ENCODE assay signal across 8 cellular contexts in the genomic region with DNA sequence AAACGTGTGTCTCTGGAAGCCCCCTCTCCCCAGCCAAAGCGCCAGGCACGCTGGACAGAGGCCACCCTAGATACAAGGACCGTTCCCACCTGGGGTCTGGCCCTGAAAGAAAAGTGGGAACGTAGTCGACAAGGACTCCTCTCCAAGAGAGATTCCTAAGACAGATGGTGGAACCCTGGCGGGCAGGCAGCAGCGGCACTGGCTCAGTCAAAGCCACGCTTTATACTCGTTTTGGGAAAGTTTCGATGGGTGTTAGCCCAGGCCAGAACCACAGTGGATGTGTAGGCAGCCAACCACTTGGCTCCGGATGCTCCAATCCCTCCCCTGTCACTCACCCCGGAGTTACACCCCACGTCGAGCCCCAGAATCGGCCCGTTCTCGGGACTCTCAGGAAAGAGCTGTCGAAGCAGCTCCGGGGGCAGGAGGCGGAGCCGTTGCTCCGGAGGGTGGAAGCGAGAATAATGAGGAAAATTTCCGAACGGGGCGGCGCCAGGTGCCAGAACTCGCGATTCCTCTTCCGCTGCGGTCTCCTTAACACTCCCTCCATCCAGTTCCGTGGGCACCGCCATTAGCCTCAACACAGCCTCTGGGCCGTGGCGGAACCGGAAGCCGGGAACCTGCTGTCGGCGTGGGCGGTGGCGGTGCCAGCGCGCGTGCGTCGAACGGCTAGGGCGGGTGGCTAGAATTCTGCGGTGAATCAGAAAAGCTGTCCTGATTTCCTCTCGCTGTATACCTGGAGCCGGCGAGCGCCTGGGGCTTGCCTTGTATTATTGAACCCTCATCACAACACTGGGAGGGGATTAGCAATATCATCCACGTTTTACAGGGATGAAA. TPM values are rescaled to one million over a fixed set of nuclear protein-coding genes. Genes with fewer than 3 reads are reported as not detected.
A peak's percentile ranks its signal among the peaks of the same experiment; 100 is the strongest.
DNase-seq lines count a peak whose midpoint lies in the region; ATAC-seq and TF ChIP-seq lines count a peak whose summit lies in the region.

A gene with protein sequence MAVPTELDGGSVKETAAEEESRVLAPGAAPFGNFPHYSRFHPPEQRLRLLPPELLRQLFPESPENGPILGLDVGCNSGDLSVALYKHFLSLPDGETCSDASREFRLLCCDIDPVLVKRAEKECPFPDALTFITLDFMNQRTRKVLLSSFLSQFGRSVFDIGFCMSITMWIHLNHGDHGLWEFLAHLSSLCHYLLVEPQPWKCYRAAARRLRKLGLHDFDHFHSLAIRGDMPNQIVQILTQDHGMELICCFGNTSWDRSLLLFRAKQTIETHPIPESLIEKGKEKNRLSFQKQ (minus strand): TSS at position 588 of the 834 bp plus-strand sequence. CDS start 19 bp downstream, at position 569.

- no peaks in the 10 kb centered on the region for H3K9me3 ChIP-seq in Loucy (ENCODE audit: insufficient read depth, low read depth, low read length)
- no peaks in the 10 kb centered on the region for H3K9me3 ChIP-seq in RWPE2 (ENCODE audit: severe bottlenecking)
- no peaks in the 10 kb centered on the region for H3K9me3 ChIP-seq in neural progenitor cell (ENCODE audit: low read depth)
- H3K9me3 ChIP-seq in stomach smooth muscle (ENCODE audit: control insufficient read depth in 2 of 2, low read length in 2 of 2) = no peaks in the 10 kb centered on the region

- H3K9me3 Mint-ChIP-seq in neural progenitor cell = no peaks in the 10 kb centered on the region

- peak within 1 kb of the TSS; percentile 79 for H2AFZ ChIP-seq in Loucy (ENCODE audit: low read length)
- peak within 1 kb of the TSS; percentile 75 for H2AFZ ChIP-seq in neural progenitor cell (replicated peaks)

- H3K4me1 ChIP-seq in Loucy (ENCODE audit: insufficient read depth, low read length, poor library complexity, severe bottlenecking) (peaks cover 24% of the 10 kb centered on the region), RWPE2 (ENCODE audit: insufficient read depth, poor library complexity, severe bottlenecking) (peaks cover 6% of the 10 kb centered on the region), neural progenitor cell (peaks cover 10% of the 10 kb centered on the region), stomach smooth muscle (ENCODE audit: control insufficient read depth, insufficient read depth, low read length) (peaks cover 15% of the 10 kb centered on the region)

- H3K4me3 Mint-ChIP-seq in neural progenitor cell = peak within 1 kb of the TSS; percentile 97

- H3K79me2 ChIP-seq in Loucy (ENCODE audit: insufficient read depth, low read length) (peaks cover 11% of the 10 kb centered on the region; the same call in 1 of the 2 replicates), neural progenitor cell (ENCODE audit: low read depth) (peaks cover 12% of the 10 kb centered on the region)

- H3K36me3 ChIP-seq in H7 (replicated peaks; ENCODE audit: control insufficient read depth, insufficient read depth, low read length) = no peaks in the 10 kb centered on the region
- no peaks in the 10 kb centered on the region for H3K36me3 ChIP-seq in Loucy (ENCODE audit: insufficient read depth, low read length)
- H3K36me3 ChIP-seq in RWPE2 (ENCODE audit: low read depth) = no peaks in the 10 kb centered on the region
- no peaks in the 10 kb centered on the region for H3K36me3 ChIP-seq in neural progenitor cell
- H3K36me3 ChIP-seq in stomach smooth muscle (ENCODE audit: control insufficient read depth in 2 of 2, insufficient read depth in 2 of 2, low read length in 2 of 2) = peaks cover 0 to 2% of the 10 kb centered on the region in 2 donors

- H3K4me3 ChIP-seq in H7 (ENCODE audit: insufficient read depth, low read depth, low read length) (peak within 1 kb of the TSS; percentile 80), Loucy (ENCODE audit: low read length, poor library complexity, severe bottlenecking) (peak within 1 kb of the TSS; percentile 98), RWPE2 (ENCODE audit: severe bottlenecking) (peak within 1 kb of the TSS; percentile 43), neural progenitor cell (peak within 1 kb of the TSS; percentile 64), stomach smooth muscle (ENCODE audit: low read length in 2 of 2) (peak within 1 kb of the TSS; percentile 73 to 92)

- H3K27ac ChIP-seq in RWPE2 (ENCODE audit: poor library complexity, severe bottlenecking) (peak within 1 kb of the TSS; percentile 83), neural progenitor cell (peak within 1 kb of the TSS; percentile 6), stomach smooth muscle (ENCODE audit: low read length) (peak within 1 kb of the TSS; percentile 92)

- H3K4me2 ChIP-seq in Loucy (ENCODE audit: low read depth, low read length, poor library complexity, severe bottlenecking) = peak within 1 kb of the TSS; percentile 87
- peak within 1 kb of the TSS; percentile 93 for H3K4me2 ChIP-seq in neural progenitor cell

- 0 out of 2 replicates have a peak, but pooled peaks cover 6% of the 10 kb centered on the region for H3F3A ChIP-seq in Loucy (ENCODE audit: low read depth)
- peaks cover 28% of the 10 kb centered on the region for H3F3A ChIP-seq in neural progenitor cell (ENCODE audit: low read depth)

- H3K36me3 Mint-ChIP-seq in neural progenitor cell = peaks cover 2% of the 10 kb centered on the region

- peak within 1 kb of the TSS; percentile 90 for H3K27ac Mint-ChIP-seq in neural progenitor cell

- peaks cover 5% of the 10 kb centered on the region for H3K27me3 Mint-ChIP-seq in neural progenitor cell (ENCODE audit: insufficient read depth, low read depth)

- peaks cover 21% of the 10 kb centered on the region for H3K4me1 Mint-ChIP-seq in neural progenitor cell

- TF ChIP-seq CTCF in Loucy (conservative IDR thresholded peaks at IDR 0.05; ENCODE audit: low read length) (no peak), RWPE2 (IDR thresholded peaks at IDR 0.05; ENCODE audit: poor library complexity, severe bottlenecking) (no peak), neural progenitor cell (IDR thresholded peaks at IDR 0.05) (no peak)

- DNase-seq in ELF-1 (ENCODE audit: low read depth, low spot score) (peak; percentile 89), H7 (peak; percentile 91), RWPE2 (ENCODE audit: low spot score) (peak; percentile 94), fibroblast of the conjunctiva (ENCODE audit: low read depth) (peak; percentile 86), neural progenitor cell (ENCODE audit: low spot score) (peak; percentile 84)
- DNase-seq in activated effector memory CD4-positive, alpha-beta T cell treated with anti-CD3 and anti-CD28 coated beads, Interleukin-2, amount 50 U/mL, for 16 hours = peak; percentile 98

- H3K9ac ChIP-seq in Loucy (ENCODE audit: low read depth, low read length, poor library complexity, severe bottlenecking) = peak within 1 kb of the TSS; percentile 91
- H3K9ac ChIP-seq in neural progenitor cell = peak within 1 kb of the TSS; percentile 33
- H3K9ac ChIP-seq in stomach smooth muscle (ENCODE audit: low read length in 2 of 2) = peak within 1 kb of the TSS; percentile 81 to 93

- peak; percentile 94 for ATAC-seq in RWPE2 (ENCODE audit: low read depth)

- H3K9me2 ChIP-seq in Loucy (replicated peaks; ENCODE audit: low read depth, low read length) = no peaks in the 10 kb centered on the region

- H3K27me3 ChIP-seq in H7 (ENCODE audit: control insufficient read depth, insufficient read depth, low read length) (no peaks in the 10 kb centered on the region), Loucy (ENCODE audit: insufficient read depth, low read length, poor library complexity, severe bottlenecking) (no peaks in the 10 kb centered on the region), RWPE2 (ENCODE audit: insufficient read depth, poor library complexity, severe bottlenecking) (no peaks in the 10 kb centered on the region), neural progenitor cell (no peaks in the 10 kb centered on the region), stomach smooth muscle (ENCODE audit: control insufficient read depth in 1 of 2, insufficient read depth in 2 of 2, low read length in 2 of 2) (no peaks in the 10 kb centered on the region)

- H4K20me1 ChIP-seq in Loucy (ENCODE audit: insufficient read depth, low read length, poor library complexity, severe bottlenecking) (no peaks in the 10 kb centered on the region), neural progenitor cell (ENCODE audit: low read depth) (peaks cover 4% of the 10 kb centered on the region)

RNA-seq across cellular contexts. Expression of the gene that starts here (rescaled TPM):
- total RNA-seq in H7 (2014; rRNA removed; shearing (Covaris generic)) = 1.4 and 1.6 TPM in 2 replicates
- total RNA-seq in neural progenitor cell (ENCODE audit: low replicate concordance) = 3.8 and 5.3 TPM in 2 replicates

Comparison
In these comparisons a context has a peak if more than half of its experiments do, and no peak if none do; other contexts are left out.
1. Peak in every context shown above with its lines: DNase-seq, ATAC-seq, H3K4me3 ChIP-seq and H3K27ac ChIP-seq.
2. H3K4me3 ChIP-seq: peak in every context shown above with its lines; median percentile 98 in Loucy; 82 in stomach smooth muscle; 80 in H7; 64 in neural progenitor cell; 43 in RWPE2.
3. H3K9ac ChIP-seq: peak in every context shown above with its lines; median percentile 91 in Loucy; 87 in stomach smooth muscle; 33 in neural progenitor cell.
4. H3K27ac ChIP-seq: peak in every context shown above with its lines; median percentile 92 in stomach smooth muscle; 83 in RWPE2; 6 in neural progenitor cell.